ENCODE assay signal across 29 cellular contexts in genomic region chr7:40829201-40829600, GRCh38.
"Had no signal": no experiment of that assay in that cellular context is flagged by ENCODE, and none has a peak within 500 bp of the region (broad histone marks: within the 10 kb centered on the region; RNA-seq: fewer than 3 reads in every experiment).

No MANE protein-coding gene starts in this region.

- H3K4me1 ChIP-seq: SJCRH30 had no signal

- H3K4me3 Mint-ChIP-seq: activated CD8-positive, alpha-beta memory T cell treated with anti-CD3 and anti-CD28 coated beads, Interleukin-2, amount 10 ng/mL, durations not matched to agents 7 days and 5 days; activated naive CD4-positive, alpha-beta T cell treated with anti-CD3 and anti-CD28 coated beads, Interleukin-2, amount 50 U/mL, for 24 hours; activated T-cell treated with anti-CD3 and anti-CD28 coated beads, Interleukin-2, amount 50 U/mL, for 24 hours; activated T-helper 1 cell treated with anti-CD3 and anti-CD28 coated beads, Interleukin-12 subunit alpha, Interleukin-12 subunit beta, Interleukin-2, Interleukin-4 antibody, amounts not matched to agents 30 ng/mL and 10 ng/mL and 1 ng/mL, durations not matched to agents 14 hours and 24 hours and 36 hours; brain; T-helper 1 cell treated with Interleukin-12 subunit alpha and Interleukin-12 subunit beta and Interleukin-4 antibody, amounts not matched to agents 30 μg/mL and 1 μg/mL, for 36 hours; WTC11 had no signal

- H3K27me3 ChIP-seq: Peyer's patch, SJCRH30 had no signal

- H3K27ac ChIP-seq: Peyer's patch, RWPE1, SJCRH30 had no signal

- H3K9me3 ChIP-seq: Peyer's patch, SJCRH30, SK-N-SH had no signal

- H3K4me2 ChIP-seq: SK-N-SH had no signal

- H3K4me1 Mint-ChIP-seq: activated CD8-positive, alpha-beta memory T cell treated with anti-CD3 and anti-CD28 coated beads, Interleukin-2, amount 10 ng/mL, durations not matched to agents 7 days and 5 days; activated naive CD4-positive, alpha-beta T cell treated with anti-CD3 and anti-CD28 coated beads, Interleukin-2, amount 50 U/mL, for 24 hours had no signal

- H3K36me3 ChIP-seq: Peyer's patch, SJCRH30 had no signal

- DNase-seq: activated CD4-positive, alpha-beta T cell treated with anti-CD3 and anti-CD28 coated beads for 48 hours; activated CD4-positive, alpha-beta T cell treated with anti-CD3 and anti-CD28 coated beads, Interleukin-2, amount 50 U/mL, for 4 hours; activated CD4-positive, CD25-positive, alpha-beta regulatory T cell treated with anti-CD3 and anti-CD28 coated beads, Interleukin-2, amount 50 U/mL, for 72 hours; activated CD8-positive, alpha-beta memory T cell treated with anti-CD3 and anti-CD28 coated beads, Interleukin-2, amount 10 ng/mL, durations not matched to agents 7 days and 5 days; activated effector memory CD4-positive, alpha-beta T cell treated with Interleukin-2 at 50 U/mL for 16 hours; activated naive CD4-positive, alpha-beta T cell; activated T-cell treated with anti-CD3 and anti-CD28 coated beads, Interleukin-2, amount 50 U/mL, for 24 hours; amniotic stem cell; Karpas-422; MM.1S; NCI-H1105; NCI-H1436; NCI-H1694 treated with DMSO at 0.1 percent for 48 hours; NCI-H2029 treated with DMSO at 0.1 percent for 48 hours; NCI-H510A treated with DMSO at 0.1 percent for 48 hours; NCI-H69; Peyer's patch; Right ventricle myocardium superior; SJCRH30; SK-N-SH; SW 1271 had no signal

- H3K27me3 Mint-ChIP-seq: activated CD8-positive, alpha-beta memory T cell treated with anti-CD3 and anti-CD28 coated beads, Interleukin-2, amount 10 ng/mL, durations not matched to agents 7 days and 5 days; activated naive CD4-positive, alpha-beta T cell treated with anti-CD3 and anti-CD28 coated beads, Interleukin-2, amount 50 U/mL, for 24 hours; activated T-cell treated with anti-CD3 and anti-CD28 coated beads, Interleukin-2, amount 50 U/mL, for 24 hours; brain had no signal

- H3K27ac Mint-ChIP-seq: activated CD8-positive, alpha-beta memory T cell treated with anti-CD3 and anti-CD28 coated beads, Interleukin-2, amount 10 ng/mL, durations not matched to agents 7 days and 5 days; activated naive CD4-positive, alpha-beta T cell treated with anti-CD3 and anti-CD28 coated beads, Interleukin-2, amount 50 U/mL, for 24 hours; activated T-cell treated with anti-CD3 and anti-CD28 coated beads, Interleukin-2, amount 50 U/mL, for 24 hours; activated T-helper 1 cell treated with anti-CD3 and anti-CD28 coated beads, Interleukin-12 subunit alpha, Interleukin-12 subunit beta, Interleukin-2, Interleukin-4 antibody, amounts not matched to agents 30 ng/mL and 10 ng/mL and 1 ng/mL, durations not matched to agents 14 hours and 24 hours and 36 hours; T-helper 1 cell treated with Interleukin-12 subunit alpha and Interleukin-12 subunit beta and Interleukin-4 antibody, amounts not matched to agents 30 μg/mL and 1 μg/mL, for 36 hours; WTC11 had no signal

- FAIRE-seq: astrocyte, K562 had no signal

- H3K36me3 Mint-ChIP-seq: activated CD8-positive, alpha-beta memory T cell treated with anti-CD3 and anti-CD28 coated beads, Interleukin-2, amount 10 ng/mL, durations not matched to agents 7 days and 5 days; activated naive CD4-positive, alpha-beta T cell treated with anti-CD3 and anti-CD28 coated beads, Interleukin-2, amount 50 U/mL, for 24 hours; brain; WTC11 had no signal

- H3K9ac ChIP-seq: SK-N-SH had no signal

- H3K9me3 Mint-ChIP-seq: activated naive CD4-positive, alpha-beta T cell treated with anti-CD3 and anti-CD28 coated beads, Interleukin-2, amount 50 U/mL, for 24 hours; activated T-cell treated with anti-CD3 and anti-CD28 coated beads, Interleukin-2, amount 50 U/mL, for 24 hours; activated T-helper 1 cell treated with anti-CD3 and anti-CD28 coated beads, Interleukin-12 subunit alpha, Interleukin-12 subunit beta, Interleukin-2, Interleukin-4 antibody, amounts not matched to agents 30 ng/mL and 10 ng/mL and 1 ng/mL, durations not matched to agents 14 hours and 24 hours and 36 hours; T-helper 1 cell treated with Interleukin-12 subunit alpha and Interleukin-12 subunit beta and Interleukin-4 antibody, amounts not matched to agents 30 μg/mL and 1 μg/mL, for 36 hours had no signal

- H3K4me3 ChIP-seq: K562, Peyer's patch, SJCRH30 had no signal
